15 cellular contexts compared by ENCODE assay signal in genomic region chr15:73809728-73810501, GRCh38. TPM values are rescaled to one million over a fixed set of nuclear protein-coding genes. Genes with fewer than 3 reads are reported as not detected.
DNase-seq lines count a peak whose midpoint lies in the region; ATAC-seq, FAIRE-seq and TF ChIP-seq lines count a peak whose summit lies in the region.
"Had no signal": no experiment of that assay in that cellular context is flagged by ENCODE, and none has a peak within 500 bp of the region (broad histone marks: within the 10 kb centered on the region; RNA-seq: fewer than 3 reads in every experiment).

No MANE protein-coding gene starts in this region.

- intact Hi-C loops in K562 (cut with micrococcal nuclease) = no loop called here

- no peak overlapping the region for H3K9ac ChIP-seq in K562 (ENCODE audit: insufficient read depth in 1 of 2, low read depth in 2 of 2, low read length in 2 of 2)

- H3K36me3 ChIP-seq in MG63 (no peaks in the 10 kb centered on the region), K562 (ENCODE audit: control insufficient read depth, insufficient read depth, low read length) (no peaks in the 10 kb centered on the region)
- H3K36me3 ChIP-seq: cardiac muscle cell, SJCRH30 had no signal

- no peak overlapping the region for H3K4me2 ChIP-seq in K562 (ENCODE audit: insufficient read depth, low read length)

- H3K79me2 ChIP-seq in K562 (ENCODE audit: control insufficient read depth, insufficient read depth, low read length) = no peaks in the 10 kb centered on the region

- no peak for TF ChIP-seq CTCF in K562 (IDR thresholded peaks at IDR 0.05 in 2 of 3, conservative IDR thresholded peaks at IDR 0.05 in 1 of 3; ENCODE audit: insufficient read depth in 2 of 3, low read depth in 1 of 3, low read length in 3 of 3)

- in situ Hi-C loops in K562 (cut with MboI) = no loop called here

- no peak for TF ChIP-seq RAD21 in K562 (CRISPR knock-in tag; conservative IDR thresholded peaks at IDR 0.05 in 1 of 2, IDR thresholded peaks at IDR 0.05 in 1 of 2)

- FAIRE-seq in K562 (lab: Jason Lieb, UNC) = no peak

- H3K4me1 ChIP-seq in K562 (replicated peaks in 1 of 2; ENCODE audit: control insufficient read depth in 2 of 2, insufficient read depth in 2 of 2, low read length in 2 of 2) = no peaks in the 10 kb centered on the region

- H3K9me3 ChIP-seq in MG63 = no peaks in the 10 kb centered on the region
- H3K9me3 ChIP-seq in K562 (replicated peaks; ENCODE audit: control insufficient read depth, insufficient read depth, low read depth, low read length) = no peaks in the 10 kb centered on the region
- H3K9me3 ChIP-seq: SJCRH30 had no signal

- POLR2A ChIA-PET in K562 (lab: Yijun Ruan, JAX) = no interaction called here

- DNase-seq in EH (ENCODE audit: low read depth) = peak; percentile 24
- peak; percentile 64 for DNase-seq in MG63
- no peak for DNase-seq in K562 (ENCODE audit: extremely low read depth in 1 of 4, low spot score in 3 of 4)
- peak; percentile 44 for DNase-seq in medulla oblongata (ENCODE audit: extremely low spot score)
- DNase-seq in activated CD8-positive, alpha-beta memory T cell treated with anti-CD3 and anti-CD28 coated beads for 24 hours = no peak
- no peak for DNase-seq in stimulated activated CD4-positive, alpha-beta T cell treated with anti-CD3 and anti-CD28 coated beads, Interleukin-2, amount 100 ng/mL, for 24 hours
- DNase-seq: activated T-cell treated with anti-CD3 and anti-CD28 coated beads, Interleukin-2, amount 50 U/mL, for 72 hours; EL; NCI-H2029 treated with DMSO at 0.1 percent for 48 hours; nephron progenitor cell; SJCRH30 had no signal

- no peaks in the 10 kb centered on the region for H3K27me3 ChIP-seq in MG63
- H3K27me3 ChIP-seq in K562 (ENCODE audit: control insufficient read depth in 2 of 2, insufficient read depth in 2 of 2, low read length in 2 of 2) = peaks cover 6 to 41% of the 10 kb centered on the region in 2 experiments; a peak in 3 of 5 replicates
- H3K27me3 ChIP-seq: cardiac muscle cell had no signal

- H2AFZ ChIP-seq in K562 (ENCODE audit: low read depth, low read length) = no peak overlapping the region

- no peak overlapping the region for H3K27ac ChIP-seq in K562 (ENCODE audit: extremely low read depth, low read depth, low read length)
- H3K27ac ChIP-seq: cardiac muscle cell, SJCRH30 had no signal

- 0% methylated on average over 10 of the region's 10 CpGs for WGBS in K562 (ENCODE audit: insufficient coverage, low coverage, missing lambda C conversion rate)

- no peaks in the 10 kb centered on the region for H3K9me1 ChIP-seq in K562 (ENCODE audit: control insufficient read depth, insufficient read depth, low read length)

- no peaks in the 10 kb centered on the region; the same call in 1 of the 2 replicates for H4K20me1 ChIP-seq in K562 (replicated peaks; ENCODE audit: control insufficient read depth, insufficient read depth, low read length)

- CTCF ChIA-PET in K562 (lab: Yijun Ruan, JAX; ENCODE audit: low intra/inter-chr PET ratio) = no interaction called here

- no TSS peak for BruUV-seq in K562 (replicated peaks; lab: Mats Ljungman, UMichigan)

- TF ChIP-seq EP300 in K562 (IDR thresholded peaks at IDR 0.05; ENCODE audit: low read length) = no peak

- TF ChIP-seq POLR2A in K562 (conservative IDR thresholded peaks at IDR 0.05) = no peak

- no peak overlapping the region for H3K4me3 ChIP-seq in MG63
- H3K4me3 ChIP-seq in K562 = no peak overlapping the region
- H3K4me3 ChIP-seq: cardiac muscle cell, SJCRH30 had no signal

- peak; percentile 43; the same call in 2 of the 3 replicates for ATAC-seq in K562
- ATAC-seq in activated CD4-positive, CD25-positive, alpha-beta regulatory T cell treated with anti-CD3 and anti-CD28 coated beads, Interleukin-2, amount 50 U/mL, for 24 hours = no peak
- ATAC-seq: activated T-cell treated with anti-CD3 and anti-CD28 coated beads, Interleukin-2, amount 50 U/mL, for 72 hours; stimulated activated memory B cell treated with anti-CD40 and anti-IgM and Interleukin-4, amounts not matched to agents 10 μg/mL and 1 μg/mL and 100 μg/mL, for 72 hours; WTC11 had no signal

TF ChIP-seq in K562, 482 proteins besides CTCF, POLR2A, EP300 and RAD21 (continues in another document):
- no peak for TF ChIP-seq ZNF41 (CRISPR knock-in tag; conservative IDR thresholded peaks at IDR 0.05)
- TF ChIP-seq IRF1 (CRISPR knock-in tag; IDR thresholded peaks at IDR 0.05; ENCODE audit: borderline replicate concordance) = no peak
- no peak for TF ChIP-seq FOXO4 (CRISPR knock-in tag; IDR thresholded peaks at IDR 0.05)
- TF ChIP-seq PATZ1 (CRISPR knock-in tag; IDR thresholded peaks at IDR 0.05; ENCODE audit: borderline replicate concordance) = no peak
- TF ChIP-seq MAZ (CRISPR knock-in tag; conservative IDR thresholded peaks at IDR 0.05 in 1 of 2, IDR thresholded peaks at IDR 0.05 in 1 of 2) = no peak
- TF ChIP-seq CREB5 (CRISPR knock-in tag; IDR thresholded peaks at IDR 0.05) = no peak
- no peak for TF ChIP-seq ZNF589 (CRISPR knock-in tag; IDR thresholded peaks at IDR 0.05; ENCODE audit: low read depth)
- no peak for TF ChIP-seq SIN3A (IDR thresholded peaks at IDR 0.05; ENCODE audit: borderline replicate concordance in 2 of 2, control insufficient read depth in 1 of 2, low read depth in 2 of 2, low read length in 2 of 2)
- TF ChIP-seq KAT8 (IDR thresholded peaks at IDR 0.05; ENCODE audit: low read depth) = no peak
- TF ChIP-seq RBM34 (IDR thresholded peaks at IDR 0.05; ENCODE audit: borderline replicate concordance, insufficient read depth, low read length) = no peak

RNA-seq across cellular contexts. Expression of gene INSYN1, which starts 56.8 kb away (rescaled TPM):
- total RNA-seq in MG63 (2014; rRNA removed; shearing (Covaris generic); ENCODE audit: low replicate concordance) = 15.2 and 21.2 TPM in 2 replicates
- not detected in 2 replicates for total RNA-seq in K562 (2011; cell fraction: chromatin; rRNA removed; ENCODE audit: low replicate concordance)
- total RNA-seq in K562 (2011; cell fraction: nucleolus; rRNA removed) = not detected in 2 replicates
- total RNA-seq in K562 (2011; cell fraction: nucleoplasm; rRNA removed) = not detected in 2 replicates
- not detected in 2 replicates for total RNA-seq in K562 (2014; rRNA removed)
- not detected in 2 replicates for total RNA-seq in K562 (2014; rRNA removed; fragmentation: Illumina TruSeq; extraction: Trizol)
- total RNA-seq in K562 (2015; rRNA removed; fragmentation: Illumina TruSeq; extraction: Trizol) = not detected in 2 replicates
- not detected in 2 replicates for total RNA-seq in K562 (2021)
- not detected in 2 replicates for polyA plus RNA-seq in K562 (2011; rRNA removed)
- polyA plus RNA-seq in K562 (2011; cell fraction: cytosol; rRNA removed) = not detected in 2 replicates
- polyA plus RNA-seq in K562 (2011; cell fraction: nucleus; rRNA removed) = not detected in 2 replicates
- 0.01 TPM in 1 of 2 replicates, not detected in the other for polyA plus RNA-seq in K562 (2012)
- polyA plus RNA-seq in K562 (2014; fragmentation: Illumina TruSeq; extraction: Trizol) = not detected in 2 replicates
- polyA plus RNA-seq in K562 (2014; fragmentation: Nextera tagmentation; extraction: Ambion mirVana) = not detected
- polyA plus RNA-seq in K562 (2014; rRNA removed) = not detected in 2 replicates
- polyA minus RNA-seq in K562 (2011; rRNA and poly(A)+ RNA removed) = not detected in 2 replicates
- polyA minus RNA-seq in K562 (2011; cell fraction: cytosol; rRNA and poly(A)+ RNA removed) = not detected in 2 replicates
- polyA minus RNA-seq in K562 (2011; cell fraction: nucleus; rRNA and poly(A)+ RNA removed) = not detected in 2 replicates
- total RNA-seq: activated T-cell treated with anti-CD3 and anti-CD28 coated beads, Interleukin-2, amount 50 U/mL, for 72 hours; SJCRH30 had no signal

Comparison
In these comparisons a context has a peak if more than half of its experiments do, and no peak if none do; other contexts are left out.
1. DNase-seq: peak in EH (single experiment), MG63 (single experiment) and medulla oblongata (single experiment); none in K562 (0 of 4), activated CD8-positive, alpha-beta memory T cell treated with anti-CD3 and anti-CD28 coated beads for 24 hours (single experiment) and stimulated activated CD4-positive, alpha-beta T cell treated with anti-CD3 and anti-CD28 coated beads, Interleukin-2, amount 100 ng/mL, for 24 hours (0 of 2).
2. RNA of gene INSYN1, which starts 56.8 kb away (total RNA-seq): 15.2 to 21.2 TPM in MG63; not detected in K562; every median in the first group is over 10 times any median in the second.